In genomic region chr11:14329702-14330101, GRCh38 we compare ENCODE assay signal across 23 cellular contexts. TPM values are rescaled to one million over a fixed set of nuclear protein-coding genes. Genes with fewer than 3 reads are reported as not detected.
DNase-seq lines count a peak whose midpoint lies in the region; ATAC-seq and TF ChIP-seq lines count a peak whose summit lies in the region.
"Had no signal": no experiment of that assay in that cellular context is flagged by ENCODE, and none has a peak within 500 bp of the region (broad histone marks: within the 10 kb centered on the region; RNA-seq: fewer than 3 reads in every experiment).

No MANE protein-coding gene starts in this region.

- H3K9me2 ChIP-seq in OCI-LY1 (ENCODE audit: low read depth, low read length) = no peaks in the 10 kb centered on the region

- DNase-seq in natural killer cell (no peak), foreskin keratinocyte (no peak), psoas muscle (no peak), dedifferentiated amniotic fluid mesenchymal stem cell (ENCODE audit: extremely low spot score) (no peak)
- no peak for DNase-seq in natural killer cell treated with Interleukin-12 subunit alpha and Interleukin-12 subunit beta and Interleukin-15 and Interleukin-18, amount 100 ng/mL, for 72 hours (ENCODE audit: low spot score)
- no peak for DNase-seq in naive thymus-derived CD8-positive, alpha-beta T cell
- DNase-seq: CD4-positive, alpha-beta T cell; DMS53; Kasumi-1; MV-4-11; NCI-H1105; NCI-H1436 treated with DMSO at 0.1 percent for 48 hours; NCI-H187 treated with DMSO at 0.1 percent for 48 hours; NCI-H2107; NCI-H524 treated with DMSO at 0.1 percent for 48 hours; NCI-H82; NK-92 treated with Interleukin-12 subunit alpha and Interleukin-12 subunit beta, amount 100 ng/mL, for 24 hours; SHP77 treated with DMSO at 0.1 percent for 48 hours had no signal

- POLR2A ChIA-PET in naive thymus-derived CD8-positive, alpha-beta T cell (lab: Charles Lee) = no interaction called here

- intact Hi-C loops in natural killer cell (cut with micrococcal nuclease) (no loop called here), psoas muscle (cut with DNase I) (no loop called here)

- ATAC-seq in natural killer cell = no peak
- no peak for ATAC-seq in natural killer cell treated with Interleukin-12 subunit alpha and Interleukin-12 subunit beta and Interleukin-15 and Interleukin-18, amount 100 ng/mL, for 72 hours
- ATAC-seq in foreskin keratinocyte = peak; percentile 50
- ATAC-seq in psoas muscle = peak; percentile 57 to 79 (median 72)
- no peak for ATAC-seq in naive thymus-derived CD8-positive, alpha-beta T cell
- no peak for ATAC-seq in GM21723 (IDR thresholded peaks at IDR 0.05; ENCODE audit: unreplicated experiment)
- ATAC-seq: K562 had no signal

- H3K27me3 ChIP-seq in OCI-LY1 (ENCODE audit: insufficient read depth, low read length) = no peaks in the 10 kb centered on the region
- H3K27me3 ChIP-seq in foreskin keratinocyte = no peaks in the 10 kb centered on the region
- H3K27me3 ChIP-seq in psoas muscle (ENCODE audit: insufficient read depth in 3 of 3, low read length in 2 of 3) = no peaks in the 10 kb centered on the region
- H3K27me3 ChIP-seq: BLaER1 treated with 17β-estradiol and CSF1 and Interleukin-3, amounts not matched to agents 10 nM and 100 nM had no signal

- H4K20me1 ChIP-seq in OCI-LY1 (ENCODE audit: insufficient read depth, low read length) = no peaks in the 10 kb centered on the region

- H3K27ac Mint-ChIP-seq in natural killer cell = peak overlapping the region; percentile 35 to 64
- H3K27ac Mint-ChIP-seq in natural killer cell treated with Interleukin-12 subunit alpha and Interleukin-12 subunit beta and Interleukin-15 and Interleukin-18, amount 100 ng/mL, for 72 hours = peak overlapping the region in 1 of 2 donors; percentile 45
- H3K27ac Mint-ChIP-seq in naive thymus-derived CD8-positive, alpha-beta T cell = no peak overlapping the region
- H3K27ac Mint-ChIP-seq: CD4-positive, alpha-beta T cell had no signal

- H3K4me2 ChIP-seq in OCI-LY1 (ENCODE audit: low read length) = no peak overlapping the region
- H3K4me2 ChIP-seq: BLaER1 treated with 17β-estradiol and CSF1 and Interleukin-3, amounts not matched to agents 10 nM and 100 nM had no signal

- H3K27ac ChIP-seq in OCI-LY1 (ENCODE audit: low read depth, low read length, poor library complexity, severe bottlenecking) (peak overlapping the region; percentile 25), foreskin keratinocyte (no peak overlapping the region), psoas muscle (no peak overlapping the region)
- H3K27ac ChIP-seq: BLaER1 treated with 17β-estradiol and CSF1 and Interleukin-3, amounts not matched to agents 10 nM and 100 nM; RWPE1 had no signal

- H3F3A ChIP-seq in OCI-LY1 (ENCODE audit: insufficient read depth, low read length) = no peaks in the 10 kb centered on the region

- WGBS in psoas muscle, 3 donors = 48 to 62% (median 52%) methylated on average over 2 of the region's 2 CpGs

- H3K4me3 ChIP-seq in OCI-LY1 (ENCODE audit: low read depth, low read length, poor library complexity, severe bottlenecking) (no peak overlapping the region), psoas muscle (no peak overlapping the region)
- H3K4me3 ChIP-seq: BLaER1 treated with 17β-estradiol and CSF1 and Interleukin-3, amounts not matched to agents 10 nM and 100 nM; K562 had no signal

- no peaks in the 10 kb centered on the region for H3K27me3 Mint-ChIP-seq in natural killer cell (ENCODE audit: low read depth in 2 of 2)
- no peaks in the 10 kb centered on the region for H3K27me3 Mint-ChIP-seq in natural killer cell treated with Interleukin-12 subunit alpha and Interleukin-12 subunit beta and Interleukin-15 and Interleukin-18, amount 100 ng/mL, for 72 hours
- no peaks in the 10 kb centered on the region for H3K27me3 Mint-ChIP-seq in naive thymus-derived CD8-positive, alpha-beta T cell
- H3K27me3 Mint-ChIP-seq: CD4-positive, alpha-beta T cell had no signal

- no peaks in the 10 kb centered on the region for H3K36me3 ChIP-seq in OCI-LY1 (ENCODE audit: insufficient read depth, low read length)
- H3K36me3 ChIP-seq in psoas muscle (ENCODE audit: insufficient read depth in 1 of 2, low read depth in 1 of 2) = no peaks in the 10 kb centered on the region
- H3K36me3 ChIP-seq: BLaER1 treated with 17β-estradiol and CSF1 and Interleukin-3, amounts not matched to agents 10 nM and 100 nM had no signal

- H3K9me3 Mint-ChIP-seq in natural killer cell = no peaks in the 10 kb centered on the region
- H3K9me3 Mint-ChIP-seq in natural killer cell treated with Interleukin-12 subunit alpha and Interleukin-12 subunit beta and Interleukin-15 and Interleukin-18, amount 100 ng/mL, for 72 hours = no peaks in the 10 kb centered on the region
- no peaks in the 10 kb centered on the region for H3K9me3 Mint-ChIP-seq in naive thymus-derived CD8-positive, alpha-beta T cell
- H3K9me3 Mint-ChIP-seq: CD4-positive, alpha-beta T cell had no signal

- peak overlapping the region; percentile 37 for H3K4me3 Mint-ChIP-seq in natural killer cell
- no peak overlapping the region for H3K4me3 Mint-ChIP-seq in natural killer cell treated with Interleukin-12 subunit alpha and Interleukin-12 subunit beta and Interleukin-15 and Interleukin-18, amount 100 ng/mL, for 72 hours
- no peak overlapping the region for H3K4me3 Mint-ChIP-seq in naive thymus-derived CD8-positive, alpha-beta T cell
- H3K4me3 Mint-ChIP-seq: CD4-positive, alpha-beta T cell had no signal

- no peak for TF ChIP-seq CTCF in natural killer cell (IDR thresholded peaks at IDR 0.05)
- TF ChIP-seq CTCF in OCI-LY1 (IDR thresholded peaks at IDR 0.05; ENCODE audit: low read length) = no peak
- no peak for TF ChIP-seq CTCF in foreskin keratinocyte (conservative IDR thresholded peaks at IDR 0.05)
- TF ChIP-seq CTCF in psoas muscle (IDR thresholded peaks at IDR 0.05) = no peak

- H2AFZ ChIP-seq in OCI-LY1 (ENCODE audit: low read length) = no peak overlapping the region

- H3K9me3 ChIP-seq in OCI-LY1 (ENCODE audit: low read length) (no peaks in the 10 kb centered on the region), psoas muscle (no peaks in the 10 kb centered on the region)
- H3K9me3 ChIP-seq: BLaER1 treated with 17β-estradiol and CSF1 and Interleukin-3, amounts not matched to agents 10 nM and 100 nM had no signal

- peaks cover 58% of the 10 kb centered on the region for H3K4me1 ChIP-seq in OCI-LY1 (ENCODE audit: insufficient read depth, low read length, severe bottlenecking)
- no peaks in the 10 kb centered on the region for H3K4me1 ChIP-seq in foreskin keratinocyte
- H3K4me1 ChIP-seq in psoas muscle = peaks cover 33% of the 10 kb centered on the region

- peaks cover 29% of the 10 kb centered on the region for H3K79me2 ChIP-seq in OCI-LY1 (ENCODE audit: insufficient read depth, low read length)

- no peak overlapping the region for H3K9ac ChIP-seq in OCI-LY1 (ENCODE audit: low read length)
- H3K9ac ChIP-seq: BLaER1 treated with 17β-estradiol and CSF1 and Interleukin-3, amounts not matched to agents 10 nM and 100 nM had no signal

- H3K36me3 Mint-ChIP-seq in natural killer cell = no peaks in the 10 kb centered on the region
- peaks cover under 1% of the 10 kb centered on the region for H3K36me3 Mint-ChIP-seq in natural killer cell treated with Interleukin-12 subunit alpha and Interleukin-12 subunit beta and Interleukin-15 and Interleukin-18, amount 100 ng/mL, for 72 hours
- H3K36me3 Mint-ChIP-seq in naive thymus-derived CD8-positive, alpha-beta T cell = no peaks in the 10 kb centered on the region

- peaks cover 43% of the 10 kb centered on the region in 2 donors for H3K4me1 Mint-ChIP-seq in natural killer cell
- peaks cover 37 to 43% of the 10 kb centered on the region in 2 donors for H3K4me1 Mint-ChIP-seq in natural killer cell treated with Interleukin-12 subunit alpha and Interleukin-12 subunit beta and Interleukin-15 and Interleukin-18, amount 100 ng/mL, for 72 hours (ENCODE audit: low read depth in 2 of 2)
- H3K4me1 Mint-ChIP-seq in naive thymus-derived CD8-positive, alpha-beta T cell = peaks cover 8 to 67% (median 21%) of the 10 kb centered on the region in 4 donors

RNA-seq across cellular contexts. Expression of gene RRAS2, which starts 29.3 kb away (rescaled TPM):
- total RNA-seq in natural killer cell (10 to 100 TPM; 62.1 to 86.7 (median 69.6) TPM), foreskin keratinocyte (106 and 111 TPM in 2 replicates), psoas muscle (10 to 100 TPM; 44.3 to 89.8 (median 63.9) TPM)
- total RNA-seq in natural killer cell treated with Interleukin-12 subunit alpha and Interleukin-12 subunit beta and Interleukin-15 and Interleukin-18, amount 100 ng/mL, for 72 hours = 100 to 1,000 TPM in 1 of 2 donors, 10 to 100 TPM in 1; 97.3 to 141 TPM
- polyA plus RNA-seq in foreskin keratinocyte (80.7 and 89.3 TPM in 2 replicates), psoas muscle (10 to 100 TPM; 45.0 to 54.0 (median 46.1) TPM)
- total RNA-seq in naive thymus-derived CD8-positive, alpha-beta T cell = 10 to 100 TPM; 16.0 to 16.2 TPM
- polyA plus RNA-seq in naive thymus-derived CD8-positive, alpha-beta T cell = 10 to 100 TPM in 2 of 3 donors, 1 to 10 TPM in 1; 6.1 to 19.0 (median 10.0) TPM

Comparison
In these comparisons a context has a peak if more than half of its experiments do, and no peak if none do; other contexts are left out.
1. ATAC-seq: peak in foreskin keratinocyte (single experiment) and psoas muscle (4 of 4); none in natural killer cell (0 of 3), natural killer cell treated with Interleukin-12 subunit alpha and Interleukin-12 subunit beta and Interleukin-15 and Interleukin-18, amount 100 ng/mL, for 72 hours (0 of 2), naive thymus-derived CD8-positive, alpha-beta T cell (0 of 2) and GM21723 (single experiment).
2. H3K27ac Mint-ChIP-seq: peak in natural killer cell (2 of 2); none in naive thymus-derived CD8-positive, alpha-beta T cell (0 of 10).